In the genomic region with DNA sequence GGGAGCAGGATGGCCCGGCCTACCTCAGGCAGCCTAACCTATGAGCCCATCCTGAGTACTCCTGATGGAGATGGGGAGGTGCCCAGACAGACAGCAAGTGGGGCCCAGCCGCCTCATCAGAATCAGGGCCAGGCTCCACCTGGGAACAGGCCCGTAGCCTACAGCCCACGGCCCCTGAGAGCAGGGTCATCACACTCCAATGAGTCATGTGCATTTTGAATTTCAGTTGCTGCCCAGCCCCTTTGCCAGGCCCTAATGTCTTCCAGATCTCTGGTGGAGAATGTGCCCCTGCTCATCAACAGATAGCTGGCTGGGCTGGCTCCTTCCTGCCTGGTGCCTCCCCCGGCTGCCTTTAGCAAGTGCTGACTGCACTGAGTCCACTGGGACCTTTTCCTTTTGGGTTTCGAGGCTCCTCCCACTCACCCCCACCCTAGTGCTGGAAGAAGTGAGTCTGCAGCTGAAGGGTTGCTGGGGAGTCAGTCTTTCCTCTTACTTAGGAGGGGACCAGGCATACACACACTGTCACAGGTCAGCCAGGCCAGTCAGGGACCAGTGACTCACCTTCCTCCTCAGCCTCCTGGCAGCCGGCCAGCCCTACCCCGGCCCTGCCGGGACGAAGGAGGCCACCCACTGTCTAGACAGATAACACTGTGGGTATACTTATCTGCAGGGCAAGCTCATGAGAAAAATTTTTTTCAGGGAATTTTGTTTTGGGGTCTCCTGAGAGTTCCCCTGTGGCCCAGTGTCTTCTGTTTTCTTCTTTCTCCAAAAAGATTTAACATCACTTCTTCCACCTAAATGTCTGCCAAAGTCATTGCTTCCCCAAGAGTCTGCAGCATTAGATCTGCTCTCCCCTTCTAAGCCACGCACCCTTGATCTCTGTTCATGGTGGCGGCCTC, we compare ENCODE assay signal across 1 cellular context.
TF ChIP-seq lines count a peak whose summit lies in the region.

No MANE protein-coding gene starts in this region.

TF ChIP-seq in K562, 482 proteins besides CTCF, POLR2A, EP300 and RAD21 (continued from another document):
- no peak for TF ChIP-seq LARP7 (IDR thresholded peaks at IDR 0.05)
- TF ChIP-seq SETDB1 (IDR thresholded peaks at IDR 0.05; ENCODE audit: low read length) = peak; percentile 89
- TF ChIP-seq IFI16 (CRISPR knock-in tag; IDR thresholded peaks at IDR 0.05) = no peak
- peak; percentile 96 for TF ChIP-seq ATF7 (IDR thresholded peaks at IDR 0.05)
- 0 out of 2 replicates have a peak, but pooled peaks have one; percentile 17 for TF ChIP-seq GATA2 (CRISPR knock-in tag; IDR thresholded peaks at IDR 0.05)
- TF ChIP-seq, protein P1, sequence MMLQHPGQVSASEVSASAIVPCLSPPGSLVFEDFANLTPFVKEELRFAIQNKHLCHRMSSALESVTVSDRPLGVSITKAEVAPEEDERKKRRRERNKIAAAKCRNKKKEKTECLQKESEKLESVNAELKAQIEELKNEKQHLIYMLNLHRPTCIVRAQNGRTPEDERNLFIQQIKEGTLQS (IDR thresholded peaks at IDR 0.05) = peak; percentile 99
- TF ChIP-seq, protein P1 (CRISPR knock-in tag; conservative IDR thresholded peaks at IDR 0.05) = peak; percentile 97
- TF ChIP-seq SMARCE1 (IDR thresholded peaks at IDR 0.05) = peak; percentile 100
- TF ChIP-seq XRCC5 (IDR thresholded peaks at IDR 0.05; ENCODE audit: low read depth, low read length) = peak; percentile 45; the same call in 1 of the 2 replicates
- TF ChIP-seq XRCC3 (IDR thresholded peaks at IDR 0.05) = no peak
- peak; percentile 90 for TF ChIP-seq SOX6 (IDR thresholded peaks at IDR 0.05)
- no peak for TF ChIP-seq TAF15 (IDR thresholded peaks at IDR 0.05; ENCODE audit: low read depth, low read length)
- peak; percentile 38; the same call in 1 of the 2 replicates for TF ChIP-seq RAD51 (IDR thresholded peaks at IDR 0.05; ENCODE audit: borderline replicate concordance, low read depth)
- peak; percentile 86 for TF ChIP-seq PML (IDR thresholded peaks at IDR 0.05; ENCODE audit: low read length)
- TF ChIP-seq JUND (IDR thresholded peaks at IDR 0.05; ENCODE audit: borderline replicate concordance, low read depth, low read length) = peak; percentile 100
- peak; percentile 99; the same call in 2 of the 3 replicates for TF ChIP-seq JUND (tag; IDR thresholded peaks at IDR 0.05; ENCODE audit: borderline replicate concordance, low read depth, low read length)
- TF ChIP-seq SREBF1 (IDR thresholded peaks at IDR 0.05; ENCODE audit: borderline replicate concordance, low read depth, low read length) = no peak
- peak; percentile 91 for TF ChIP-seq BCOR (IDR thresholded peaks at IDR 0.05)
- TF ChIP-seq RBM25 (IDR thresholded peaks at IDR 0.05; ENCODE audit: low read depth, low read length, severe bottlenecking) = no peak
- TF ChIP-seq KLF6 (CRISPR knock-in tag; IDR thresholded peaks at IDR 0.05; ENCODE audit: borderline replicate concordance) = no peak; the same call in 1 of the 2 replicates
- TF ChIP-seq ZNF143 (CRISPR knock-in tag; IDR thresholded peaks at IDR 0.05) = 0 out of 2 replicates have a peak, but pooled peaks have one; percentile 3
- TF ChIP-seq, protein P2, sequence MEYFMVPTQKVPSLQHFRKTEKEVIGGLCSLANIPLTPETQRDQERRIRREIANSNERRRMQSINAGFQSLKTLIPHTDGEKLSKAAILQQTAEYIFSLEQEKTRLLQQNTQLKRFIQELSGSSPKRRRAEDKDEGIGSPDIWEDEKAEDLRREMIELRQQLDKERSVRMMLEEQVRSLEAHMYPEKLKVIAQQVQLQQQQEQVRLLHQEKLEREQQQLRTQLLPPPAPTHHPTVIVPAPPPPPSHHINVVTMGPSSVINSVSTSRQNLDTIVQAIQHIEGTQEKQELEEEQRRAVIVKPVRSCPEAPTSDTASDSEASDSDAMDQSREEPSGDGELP (CRISPR knock-in tag; IDR thresholded peaks at IDR 0.05; ENCODE audit: borderline replicate concordance) = peak; percentile 94
- TF ChIP-seq SMARCA5 (IDR thresholded peaks at IDR 0.05) = 0 out of 2 replicates have a peak, but pooled peaks have one; percentile 44
